In genomic region chr6:79470728-79471127, GRCh38 we compare ENCODE assay signal across 30 cellular contexts.
"Had no signal": no experiment of that assay in that cellular context is flagged by ENCODE, and none has a peak within 500 bp of the region (broad histone marks: within the 10 kb centered on the region; RNA-seq: fewer than 3 reads in every experiment).

No MANE protein-coding gene starts in this region.

- H3K4me1 ChIP-seq: parathyroid adenoma, prostate gland, right lobe of liver, testis, tibial artery, transverse colon, upper lobe of right lung, uterus had no signal

- ATAC-seq: naive thymus-derived CD8-positive, alpha-beta T cell; natural killer cell treated with Interleukin-12 subunit alpha and Interleukin-12 subunit beta and Interleukin-15 and Interleukin-18, amount 100 ng/mL, for 72 hours; right cardiac atrium; right lobe of liver; stimulated activated memory B cell treated with anti-CD40 and anti-IgM and Interleukin-4, amounts not matched to agents 10 μg/mL and 1 μg/mL and 100 μg/mL, for 72 hours; stimulated activated naive CD8-positive, alpha-beta T cell treated with anti-CD3 and anti-CD28 coated beads, Interleukin-15, amount 100 ng/mL, for 72 hours; stimulated activated naive CD8-positive, alpha-beta T cell treated with anti-CD3 and anti-CD28 coated beads, Interleukin-15, Interleukin-2, amounts not matched to agents 100 U/mL and 50 U/mL, for 24 hours; upper lobe of right lung had no signal

- H3K36me3 ChIP-seq: neutrophil, prostate gland, right lobe of liver, sigmoid colon, suprapubic skin, tibial artery, transverse colon, upper lobe of right lung, uterus had no signal

- H3K4me3 Mint-ChIP-seq: naive B cell; naive thymus-derived CD8-positive, alpha-beta T cell; natural killer cell treated with Interleukin-12 subunit alpha and Interleukin-12 subunit beta and Interleukin-15 and Interleukin-18, amount 100 ng/mL, for 72 hours; nephron progenitor cell; neural crest cell; stimulated activated memory B cell treated with anti-CD40 and anti-IgM and Interleukin-4, amounts not matched to agents 10 μg/mL and 1 μg/mL and 100 μg/mL, for 72 hours; stimulated activated naive CD8-positive, alpha-beta T cell treated with anti-CD3 and anti-CD28 coated beads, Interleukin-15, amount 100 ng/mL, for 72 hours; type B pancreatic cell had no signal

- FAIRE-seq: small intestine had no signal

- H3K27ac ChIP-seq: neutrophil, parathyroid adenoma, prostate gland, right lobe of liver, sigmoid colon, suprapubic skin, testis, tibial artery, transverse colon, upper lobe of right lung, uterus had no signal

- H3K9me3 ChIP-seq: neutrophil, prostate gland, right lobe of liver, sigmoid colon, suprapubic skin, testis, tibial artery, transverse colon, upper lobe of right lung, uterus had no signal

- H3K4me3 ChIP-seq: prostate gland, right lobe of liver, sigmoid colon, suprapubic skin, testis, tibial artery, transverse colon, upper lobe of right lung, uterus had no signal

- H3K4me1 Mint-ChIP-seq: naive B cell; naive thymus-derived CD8-positive, alpha-beta T cell; neural crest cell; stimulated activated memory B cell treated with anti-CD40 and anti-IgM and Interleukin-4, amounts not matched to agents 10 μg/mL and 1 μg/mL and 100 μg/mL, for 72 hours; stimulated activated naive CD8-positive, alpha-beta T cell treated with anti-CD3 and anti-CD28 coated beads, Interleukin-15, amount 100 ng/mL, for 72 hours had no signal

- H3K27ac Mint-ChIP-seq: naive B cell; natural killer cell treated with Interleukin-12 subunit alpha and Interleukin-12 subunit beta and Interleukin-15 and Interleukin-18, amount 100 ng/mL, for 72 hours; nephron progenitor cell; stimulated activated memory B cell treated with anti-CD40 and anti-IgM and Interleukin-4, amounts not matched to agents 10 μg/mL and 1 μg/mL and 100 μg/mL, for 72 hours; stimulated activated naive CD8-positive, alpha-beta T cell treated with anti-CD3 and anti-CD28 coated beads, Interleukin-15, amount 100 ng/mL, for 72 hours; type B pancreatic cell had no signal

- DNase-seq: naive B cell; naive thymus-derived CD8-positive, alpha-beta T cell; nephron progenitor cell; nucleus accumbens; posterior cingulate gyrus; right cardiac atrium; right lobe of liver; sigmoid colon; small intestine; stimulated activated CD4-positive, alpha-beta T cell treated with anti-CD3 and anti-CD28 coated beads, Interleukin-15, amount 100 ng/mL, for 24 hours; stimulated activated CD4-positive, alpha-beta T cell treated with anti-CD3 and anti-CD28 coated beads, Interleukin-2, amount 100 ng/mL, for 24 hours; stimulated activated CD4-positive, alpha-beta T cell treated with anti-CD3 and anti-CD28 coated beads, Interleukin-2, amount 100 ng/mL, for 48 hours; stimulated activated CD4-positive, alpha-beta T cell treated with anti-CD3 and anti-CD28 coated beads, Interleukin-4, amount 100 ng/mL, for 24 hours; stimulated activated naive CD4-positive, alpha-beta T cell; stimulated activated naive CD8-positive, alpha-beta T cell treated with anti-CD3 and anti-CD28 coated beads, Interleukin-15, amount 100 ng/mL, for 72 hours; stimulated activated naive CD8-positive, alpha-beta T cell treated with anti-CD3 and anti-CD28 coated beads, Interleukin-15, Interleukin-2, amounts not matched to agents 100 U/mL and 50 U/mL, for 24 hours; substantia nigra; testis; tibial artery; transverse colon; upper lobe of right lung; uterus had no signal

- H3K9me3 Mint-ChIP-seq: natural killer cell treated with Interleukin-12 subunit alpha and Interleukin-12 subunit beta and Interleukin-15 and Interleukin-18, amount 100 ng/mL, for 72 hours; nephron progenitor cell; type B pancreatic cell had no signal

- H3K27me3 Mint-ChIP-seq: natural killer cell treated with Interleukin-12 subunit alpha and Interleukin-12 subunit beta and Interleukin-15 and Interleukin-18, amount 100 ng/mL, for 72 hours; stimulated activated memory B cell treated with anti-CD40 and anti-IgM and Interleukin-4, amounts not matched to agents 10 μg/mL and 1 μg/mL and 100 μg/mL, for 72 hours; type B pancreatic cell had no signal

- H3K36me3 Mint-ChIP-seq: naive B cell; naive thymus-derived CD8-positive, alpha-beta T cell; natural killer cell treated with Interleukin-12 subunit alpha and Interleukin-12 subunit beta and Interleukin-15 and Interleukin-18, amount 100 ng/mL, for 72 hours; stimulated activated memory B cell treated with anti-CD40 and anti-IgM and Interleukin-4, amounts not matched to agents 10 μg/mL and 1 μg/mL and 100 μg/mL, for 72 hours; type B pancreatic cell had no signal
